Comparison of ENCODE assay signal across 11 cellular contexts in the genomic region with DNA sequence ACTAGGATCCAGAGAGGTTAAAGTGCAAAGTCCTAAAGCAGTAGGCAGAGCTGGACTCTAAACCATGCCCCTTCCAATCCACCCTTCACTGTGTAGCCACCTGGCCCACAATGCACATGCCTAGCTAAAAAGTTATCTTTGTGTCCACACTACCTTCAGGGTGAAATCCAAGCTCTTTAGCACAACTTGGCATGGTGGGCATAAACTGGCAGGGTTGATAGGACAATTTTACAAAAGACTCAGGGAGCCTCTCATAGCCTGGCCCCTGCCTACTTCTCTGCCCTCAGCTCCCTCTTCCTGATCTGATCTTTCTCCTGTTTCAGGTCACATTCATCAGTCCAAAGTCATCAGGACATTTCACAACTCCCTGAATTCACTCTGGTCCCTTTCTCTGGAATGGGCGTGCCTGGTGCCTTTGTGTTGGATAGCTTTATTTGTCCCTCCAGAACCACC.
DNase-seq lines count a peak whose midpoint lies in the region; ATAC-seq and TF ChIP-seq lines count a peak whose summit lies in the region.
"Had no signal": no experiment of that assay in that cellular context is flagged by ENCODE, and none has a peak within 500 bp of the region (broad histone marks: within the 10 kb centered on the region; RNA-seq: fewer than 3 reads in every experiment).

No MANE protein-coding gene starts in this region.

- H3K9ac ChIP-seq in HUES6 (ENCODE audit: low read length) (peak overlapping the region; percentile 21), liver (ENCODE audit: low read depth in 1 of 2, low read length in 2 of 2) (no peak overlapping the region)

- TF ChIP-seq CTCF in liver (IDR thresholded peaks at IDR 0.05; ENCODE audit: low read depth, low read length, missing input control), result no peak
- TF ChIP-seq CTCF in ascending aorta (IDR thresholded peaks at IDR 0.05), result no peak

- H3K4me1 ChIP-seq in HUES6 (ENCODE audit: control insufficient read depth, insufficient read depth, low read length) (peaks cover 52% of the 10 kb centered on the region), iPS DF 6.9 (ENCODE audit: control insufficient read depth, insufficient read depth, low read length) (peaks cover 10% of the 10 kb centered on the region), liver (ENCODE audit: control insufficient read depth in 4 of 4, insufficient read depth in 4 of 4, low read length in 3 of 4) (peaks cover 0 to 25% (median 21%) of the 10 kb centered on the region in 4 donors), ascending aorta (no peaks in the 10 kb centered on the region)

- H3K36me3 ChIP-seq in HUES6 (ENCODE audit: control insufficient read depth, insufficient read depth, low read length) (no peaks in the 10 kb centered on the region), iPS DF 6.9 (ENCODE audit: control insufficient read depth, insufficient read depth, low read length) (no peaks in the 10 kb centered on the region), liver (ENCODE audit: control insufficient read depth in 4 of 4, insufficient read depth in 3 of 4, low read depth in 1 of 4, low read length in 3 of 4) (no peaks in the 10 kb centered on the region), ascending aorta (no peaks in the 10 kb centered on the region)

- TF ChIP-seq RAD21 in liver (IDR thresholded peaks at IDR 0.05), result peak in 1 of 2 donors; percentile 24

- no CpG with 5 or more reads among the region's 1 CpG for WGBS in iPS DF 6.9 (ENCODE audit: insufficient coverage, insufficient read length)
- WGBS in liver, result 30% methylated on average over 1 of the region's 1 CpG

- DNase-seq in iPS DF 6.9 (ENCODE audit: low read depth, low spot score) (no peak), SIG-M5 (lab: John Stamatoyannopoulos, UW) (no peak), ascending aorta (ENCODE audit: low spot score in 2 of 2) (no peak)
- no peak for DNase-seq in stimulated activated CD4-positive, alpha-beta T cell treated with anti-CD3 and anti-CD28 coated beads, Interleukin-4, amount 100 ng/mL, for 4 hours
- DNase-seq: CD4-positive, alpha-beta memory T cell; DMS79 had no signal

- H3K4me3 ChIP-seq in HUES6 (ENCODE audit: low read depth, low read length) (no peak overlapping the region), iPS DF 6.9 (ENCODE audit: low read length) (no peak overlapping the region), liver (ENCODE audit: low read depth in 1 of 3, low read length in 3 of 3) (no peak overlapping the region), ascending aorta (no peak overlapping the region)
- H3K4me3 ChIP-seq: K562 had no signal

- H3K27ac ChIP-seq in HUES6 (ENCODE audit: low read depth, low read length), result peak overlapping the region; percentile 72
- peak overlapping the region; percentile 95 for H3K27ac ChIP-seq in iPS DF 6.9 (ENCODE audit: low read length)
- H3K27ac ChIP-seq in liver (ENCODE audit: low read depth in 1 of 2, low read length in 2 of 2), result peak overlapping the region in 1 of 2 donors; percentile 28
- H3K27ac ChIP-seq in ascending aorta, result no peak overlapping the region
- H3K27ac ChIP-seq: C4-2B had no signal

- ATAC-seq in HG03354 (IDR thresholded peaks at IDR 0.05; ENCODE audit: poor library complexity, severe bottlenecking, unreplicated experiment), result no peak
- ATAC-seq: K562 had no signal

- no peaks in the 10 kb centered on the region for H3K27me3 ChIP-seq in HUES6 (ENCODE audit: control insufficient read depth, insufficient read depth, low read length)
- H3K27me3 ChIP-seq in iPS DF 6.9 (ENCODE audit: control insufficient read depth, insufficient read depth, low read length), result no peaks in the 10 kb centered on the region
- H3K27me3 ChIP-seq in liver (ENCODE audit: control insufficient read depth in 4 of 4, insufficient read depth in 4 of 4, low read length in 3 of 4), result no peaks in the 10 kb centered on the region
- no peaks in the 10 kb centered on the region for H3K27me3 ChIP-seq in ascending aorta

- H3K9me3 ChIP-seq in HUES6 (ENCODE audit: control insufficient read depth, insufficient read depth, low read depth, low read length) (no peaks in the 10 kb centered on the region), iPS DF 6.9 (ENCODE audit: control insufficient read depth, insufficient read depth, low read length) (no peaks in the 10 kb centered on the region), liver (ENCODE audit: control insufficient read depth in 4 of 4, low read length in 3 of 4) (no peaks in the 10 kb centered on the region), ascending aorta (no peaks in the 10 kb centered on the region)

- intact Hi-C loops in ascending aorta (cut with DNase I), result no loop called here

TF ChIP-seq in liver, 16 proteins besides CTCF, POLR2A, EP300 and RAD21:
- TF ChIP-seq FOXA2 (IDR thresholded peaks at IDR 0.05) (no peak), NR2F2 (IDR thresholded peaks at IDR 0.05) (peak; percentile 69), ZBTB33 (IDR thresholded peaks at IDR 0.05) (peak; percentile 66), RXRA (IDR thresholded peaks at IDR 0.05) (peak; percentile 85 to 87), ATF3 (IDR thresholded peaks at IDR 0.05) (no peak), EGR1 (IDR thresholded peaks at IDR 0.05; ENCODE audit: low read depth in 2 of 2) (peak in 1 of 2 donors; percentile 50), SP1 (IDR thresholded peaks at IDR 0.05) (peak; percentile 95), GABPA (IDR thresholded peaks at IDR 0.05 in 1 of 2, conservative IDR thresholded peaks at IDR 0.05 in 1 of 2) (peak in 1 of 2 donors; percentile 12), TAF1 (conservative IDR thresholded peaks at IDR 0.05) (no peak), REST (IDR thresholded peaks at IDR 0.05) (peak; percentile 31), HNF4G (IDR thresholded peaks at IDR 0.05) (peak; percentile 97), JUND (IDR thresholded peaks at IDR 0.05) (peak; percentile 39 to 61), FOXA1 (IDR thresholded peaks at IDR 0.05) (no peak), HNF4A (conservative IDR thresholded peaks at IDR 0.05) (peak; percentile 98 to 100), YY1 (IDR thresholded peaks at IDR 0.05) (peak; percentile 78)
- TF ChIP-seq, protein P1, sequence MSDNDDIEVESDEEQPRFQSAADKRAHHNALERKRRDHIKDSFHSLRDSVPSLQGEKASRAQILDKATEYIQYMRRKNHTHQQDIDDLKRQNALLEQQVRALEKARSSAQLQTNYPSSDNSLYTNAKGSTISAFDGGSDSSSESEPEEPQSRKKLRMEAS (IDR thresholded peaks at IDR 0.05), result peak; percentile 56

Comparison
In these comparisons a context has a peak if more than half of its experiments do, and no peak if none do; other contexts are left out.
1. H3K27ac ChIP-seq: peak in HUES6 (single experiment) and iPS DF 6.9 (single experiment); none in ascending aorta (0 of 2).